7 cellular contexts compared by ENCODE assay signal in genomic region chr9:21465859-21466518, GRCh38. TPM values are rescaled to one million over a fixed set of nuclear protein-coding genes. Genes with fewer than 3 reads are reported as not detected.
DNase-seq lines count a peak whose midpoint lies in the region; ATAC-seq and TF ChIP-seq lines count a peak whose summit lies in the region.

No MANE protein-coding gene starts in this region.

- peaks cover 0 to 4% (median 0%) of the 10 kb centered on the region in 3 donors for H3K9me3 ChIP-seq in adrenal gland (replicated peaks in 1 of 3)

- H3K4me3 ChIP-seq in KMS-11 (IDR thresholded peaks at IDR 0.05; ENCODE audit: insufficient read depth, low read depth, low read length) (no peak overlapping the region), adrenal gland (no peak overlapping the region)

- H3K9me3 Mint-ChIP-seq in type B pancreatic cell, result no peaks in the 10 kb centered on the region

- no peak overlapping the region for H3K27ac Mint-ChIP-seq in type B pancreatic cell

- H3K27me3 ChIP-seq in KMS-11 (ENCODE audit: insufficient read depth, low read depth) (no peaks in the 10 kb centered on the region), adrenal gland (no peaks in the 10 kb centered on the region)

- ATAC-seq in GM19035 (IDR thresholded peaks at IDR 0.05; ENCODE audit: unreplicated experiment), result peak; percentile 67

- TF ChIP-seq POLR2A in adrenal gland (IDR thresholded peaks at IDR 0.05), result no peak

- H3K4me1 ChIP-seq in KMS-11 (ENCODE audit: low read depth, poor library complexity, severe bottlenecking) (no peaks in the 10 kb centered on the region), adrenal gland (replicated peaks in 1 of 2) (no peaks in the 10 kb centered on the region)

- H3K4me3 Mint-ChIP-seq in type B pancreatic cell, result no peak overlapping the region

- H4K20me1 ChIP-seq in KMS-11 (ENCODE audit: insufficient read depth), result no peaks in the 10 kb centered on the region

- intact Hi-C loops in adrenal gland (cut with DNase I), result no loop called here

- no peak overlapping the region for H2AFZ ChIP-seq in KMS-11 (ENCODE audit: low read depth)

- no peaks in the 10 kb centered on the region for H3K27me3 Mint-ChIP-seq in type B pancreatic cell

- no peaks in the 10 kb centered on the region for H3K36me3 ChIP-seq in KMS-11 (ENCODE audit: insufficient read depth)
- H3K36me3 ChIP-seq in adrenal gland (replicated peaks in 1 of 2), result no peaks in the 10 kb centered on the region

- TF ChIP-seq CTCF in KMS-11 (conservative IDR thresholded peaks at IDR 0.05; ENCODE audit: low read depth, low read length), result peak; percentile 83
- peak; percentile 23 to 56 (median 46) for TF ChIP-seq CTCF in adrenal gland (IDR thresholded peaks at IDR 0.05)
- TF ChIP-seq CTCF in type B pancreatic cell (conservative IDR thresholded peaks at IDR 0.05), result peak; percentile 86

- H3K27ac ChIP-seq in KMS-11, result no peak overlapping the region
- H3K27ac ChIP-seq in adrenal gland, result no peak overlapping the region

- DNase-seq in DMS53 (lab: John Stamatoyannopoulos, UW), result peak; percentile 73
- no peak for DNase-seq in adrenal gland
- peak; percentile 62 for DNase-seq in inferior parietal cortex (ENCODE audit: extremely low spot score)
- DNase-seq in type B pancreatic cell (ENCODE audit: extremely low spot score, unreplicated experiment), result no peak
- no peak for DNase-seq in T-helper 9 cell

- H3K79me2 ChIP-seq in KMS-11 (ENCODE audit: insufficient read depth, low read depth), result no peaks in the 10 kb centered on the region

- no peak overlapping the region for H3K9ac ChIP-seq in KMS-11

- H3K36me3 Mint-ChIP-seq in type B pancreatic cell, result no peaks in the 10 kb centered on the region

- no peaks in the 10 kb centered on the region for H3K4me1 Mint-ChIP-seq in type B pancreatic cell (ENCODE audit: unreplicated experiment)

- no peak overlapping the region for H3K4me2 ChIP-seq in KMS-11

RNA-seq across cellular contexts. Expression of gene IFNE, which starts 16.1 kb away (rescaled TPM):
- total RNA-seq in adrenal gland, result not detected
- polyA plus RNA-seq in adrenal gland, result not detected
- 0.19 and 0.75 TPM in 2 replicates for total RNA-seq in type B pancreatic cell (ENCODE audit: low replicate concordance)

RNA-seq across cellular contexts. Expression of gene IFNA1, which starts 25.8 kb away (rescaled TPM):
- total RNA-seq in adrenal gland (not detected), type B pancreatic cell (ENCODE audit: low replicate concordance) (not detected in 2 replicates)
- polyA plus RNA-seq in adrenal gland, result not detected

RNA-seq across cellular contexts. Expression of gene IFNA8, which starts 57.1 kb away (rescaled TPM):
- total RNA-seq in adrenal gland, result not detected
- not detected for polyA plus RNA-seq in adrenal gland
- total RNA-seq in type B pancreatic cell (ENCODE audit: low replicate concordance), result not detected in 2 replicates

Comparison
In these comparisons a context has a peak if more than half of its experiments do, and no peak if none do; other contexts are left out.
1. DNase-seq: peak in DMS53 (single experiment) and inferior parietal cortex (single experiment); none in adrenal gland (0 of 7), type B pancreatic cell (single experiment) and T-helper 9 cell (single experiment).
2. Peak in every context shown above with its lines, with median percentiles within 50 percentile points of each other: CTCF ChIP-seq.